9 cellular contexts compared by ENCODE assay signal in genomic region chr1:6519935-6520621, GRCh38. TPM values are rescaled to one million over a fixed set of nuclear protein-coding genes. Genes with fewer than 3 reads are reported as not detected.
DNase-seq lines count a peak whose midpoint lies in the region; ATAC-seq and TF ChIP-seq lines count a peak whose summit lies in the region.
"Had no signal": no experiment of that assay in that cellular context is flagged by ENCODE, and none has a peak within 500 bp of the region (broad histone marks: within the 10 kb centered on the region; RNA-seq: fewer than 3 reads in every experiment).

No MANE protein-coding gene starts in this region.

- BruUV-seq in Calu3 (replicated peaks; lab: Mats Ljungman, UMichigan), result no TSS peak

- no peaks in the 10 kb centered on the region for H3K27me3 ChIP-seq in skeletal muscle tissue (ENCODE audit: control insufficient read depth in 3 of 3, insufficient read depth in 3 of 3, low read length in 3 of 3)

- no peaks in the 10 kb centered on the region for H3K9me3 ChIP-seq in skeletal muscle tissue (ENCODE audit: control insufficient read depth in 3 of 3, low read length in 3 of 3)

- no peak overlapping the region for H3K27ac Mint-ChIP-seq in T-cell
- no peak overlapping the region for H3K27ac Mint-ChIP-seq in Calu3 (ENCODE audit: unreplicated experiment)

- H3K4me3 ChIP-seq in skeletal muscle tissue (ENCODE audit: low read length in 3 of 3), result peak overlapping the region in 2 of 3 donors; percentile 20 to 30

- intact Hi-C loops in Calu3 (cut with micrococcal nuclease; ENCODE audit: unreplicated experiment), result no loop called here

- DNase-seq in HPDE6-E6E7 (ENCODE audit: extremely low spot score) (peak; percentile 80), T1000 (lab: John Stamatoyannopoulos, UW) (peak; percentile 67), hippocampal formation (lab: John Stamatoyannopoulos, UW) (peak; percentile 66 to 74), GM10266 (ENCODE audit: extremely low spot score) (no peak), T-cell (no peak), Calu3 (no peak), erythroblast (lab: John Stamatoyannopoulos, UW) (no peak)

- TF ChIP-seq CTCF in GM10266 (IDR thresholded peaks at IDR 0.05; ENCODE audit: control insufficient read depth, insufficient read depth, low read depth, missing control alignments) (no peak), Calu3 (IDR thresholded peaks at IDR 0.05; ENCODE audit: unreplicated experiment) (no peak)

- TF ChIP-seq POLR2A in erythroblast (IDR thresholded peaks at IDR 0.05; ENCODE audit: low read length), result no peak

- CTCF ChIA-PET in T-cell (lab: Charles Lee) (no interaction called here), Calu3 (lab: Charles Lee) (no interaction called here)

- H3K36me3 Mint-ChIP-seq in T-cell, result peaks cover 3% of the 10 kb centered on the region
- H3K36me3 Mint-ChIP-seq in Calu3 (ENCODE audit: insufficient read depth, unreplicated experiment), result no peaks in the 10 kb centered on the region

- no peak overlapping the region for H3K27ac ChIP-seq in skeletal muscle tissue (ENCODE audit: low read depth, low read length)

- H3K9ac ChIP-seq in skeletal muscle tissue (ENCODE audit: low read depth in 1 of 3, low read length in 3 of 3), result peak overlapping the region in 1 of 3 donors; percentile 21

- H3K4me3 Mint-ChIP-seq in T-cell (no peak overlapping the region), Calu3 (ENCODE audit: low read depth, unreplicated experiment) (no peak overlapping the region)

- peaks cover 13 to 16% (median 15%) of the 10 kb centered on the region in 3 donors for H3K4me1 ChIP-seq in skeletal muscle tissue (ENCODE audit: control insufficient read depth in 3 of 3, insufficient read depth in 3 of 3, low read length in 3 of 3)

- H3K27me3 Mint-ChIP-seq in T-cell (no peaks in the 10 kb centered on the region), Calu3 (ENCODE audit: unreplicated experiment) (no peaks in the 10 kb centered on the region)

- H3K36me3 ChIP-seq in skeletal muscle tissue (ENCODE audit: control insufficient read depth in 3 of 3, insufficient read depth in 3 of 3, low read length in 3 of 3), result peaks cover under 1 to 6% (median under 1%) of the 10 kb centered on the region in 3 donors

- H3K4me1 Mint-ChIP-seq in T-cell (peaks cover 0 to 5% (median 4%) of the 10 kb centered on the region in 3 donors), Calu3 (ENCODE audit: low read depth, unreplicated experiment) (no peaks in the 10 kb centered on the region)

- ATAC-seq in T-cell (replicated peaks in 1 of 4), result no peak

- H3K9me3 Mint-ChIP-seq in T-cell (no peaks in the 10 kb centered on the region), Calu3 (ENCODE audit: low read depth, unreplicated experiment) (no peaks in the 10 kb centered on the region)

- POLR2A ChIA-PET in T-cell (lab: Charles Lee), result no interaction called here

RNA-seq across cellular contexts. Expression of gene PLEKHG5, which starts 28.6 kb away (rescaled TPM):
- total RNA-seq in skeletal muscle tissue, result 8.4 TPM
- total RNA-seq in T-cell, result 10 to 100 TPM in 1 of 5 donors, 1 to 10 TPM in 4; 7.1 to 18.2 (median 8.4) TPM
- 5.1 and 7.8 TPM in 2 replicates for total RNA-seq in Calu3 (2022)

RNA-seq across cellular contexts. Expression of gene NOL9, which starts 34.2 kb away (rescaled TPM):
- total RNA-seq in skeletal muscle tissue (24.0 TPM), T-cell (10 to 100 TPM; 48.6 to 66.6 (median 58.7) TPM), Calu3 (2022) (27.2 and 30.4 TPM in 2 replicates)

RNA-seq across cellular contexts. Expression of gene TAS1R1, which starts 35.0 kb away (rescaled TPM):
- total RNA-seq in skeletal muscle tissue, result 5.7 TPM
- total RNA-seq in T-cell, result not detected
- not detected in 2 replicates for total RNA-seq in Calu3 (2022)
- total RNA-seq: NCI-H460 had no signal

RNA-seq across cellular contexts. Expression of gene TNFRSF25, which starts 54.1 kb away (rescaled TPM):
- total RNA-seq in skeletal muscle tissue (3.7 TPM), T-cell (100 to 1,000 TPM; 215 to 580 (median 446) TPM), Calu3 (2022) (6.4 and 10.1 TPM in 2 replicates)

RNA-seq across cellular contexts. Expression of gene ZBTB48, which starts 59.7 kb away (rescaled TPM):
- total RNA-seq in skeletal muscle tissue, result 10.4 TPM
- 10 to 100 TPM; 42.2 to 82.3 (median 70.3) TPM for total RNA-seq in T-cell
- total RNA-seq in Calu3 (2022), result 24.4 and 25.2 TPM in 2 replicates

Comparison
In these comparisons a context has a peak if more than half of its experiments do, and no peak if none do; other contexts are left out.
1. DNase-seq: peak in HPDE6-E6E7 (single experiment), T1000 (single experiment) and hippocampal formation (2 of 2); none in GM10266 (single experiment), T-cell (0 of 34), Calu3 (single experiment) and erythroblast (0 of 2).